Comparison of ENCODE assay signal across 12 cellular contexts in the genomic region with DNA sequence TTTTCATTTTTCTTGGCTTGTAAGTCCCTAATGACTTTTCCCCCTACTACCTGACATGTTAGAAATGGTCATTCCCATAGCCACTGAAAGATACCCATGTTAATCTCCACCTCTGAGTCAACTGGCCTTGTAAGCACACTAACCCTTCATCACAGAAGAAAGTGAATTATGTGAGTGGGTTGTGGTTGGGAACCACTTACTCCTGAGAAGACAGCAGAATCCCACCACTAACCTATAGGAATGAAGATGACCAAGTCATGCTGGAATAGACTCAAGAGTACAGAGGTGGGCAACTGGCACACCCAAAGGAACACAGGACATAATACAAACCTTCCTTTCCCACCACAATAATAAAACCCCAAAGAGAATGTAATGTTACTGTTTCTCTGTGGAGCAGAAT. TPM values are rescaled to one million over a fixed set of nuclear protein-coding genes. Genes with fewer than 3 reads are reported as not detected.
DNase-seq lines count a peak whose midpoint lies in the region; ATAC-seq and TF ChIP-seq lines count a peak whose summit lies in the region.
"Had no signal": no experiment of that assay in that cellular context is flagged by ENCODE, and none has a peak within 500 bp of the region (broad histone marks: within the 10 kb centered on the region; RNA-seq: fewer than 3 reads in every experiment).

No MANE protein-coding gene starts in this region.

- peak overlapping the region; percentile 15 to 79 (median 72) for H3K27ac ChIP-seq in gastroesophageal sphincter
- H3K27ac ChIP-seq: WERI-Rb-1 had no signal

- H3K4me3 Mint-ChIP-seq in WTC11, result no peak overlapping the region
- H3K4me3 Mint-ChIP-seq: B cell had no signal

- H3K36me3 ChIP-seq in gastroesophageal sphincter, result no peaks in the 10 kb centered on the region
- H3K36me3 ChIP-seq: WERI-Rb-1 had no signal

- peaks cover 67% of the 10 kb centered on the region for H3K4me1 Mint-ChIP-seq in WTC11

- H3K4me3 ChIP-seq in AG10803 (ENCODE audit: low read length) (no peak overlapping the region), gastroesophageal sphincter (no peak overlapping the region), skeletal muscle cell (ENCODE audit: low read depth, low read length) (no peak overlapping the region)
- H3K4me3 ChIP-seq: GM12878 had no signal

- H3K4me1 ChIP-seq in gastroesophageal sphincter, result peaks cover 0 to 46% (median 0%) of the 10 kb centered on the region in 3 donors

- H3K27me3 ChIP-seq in gastroesophageal sphincter, result no peaks in the 10 kb centered on the region

- H3K27ac Mint-ChIP-seq in WTC11, result peak overlapping the region; percentile 10; the same call in 1 of the 2 replicates
- H3K27ac Mint-ChIP-seq: B cell had no signal

- no peak for TF ChIP-seq EP300 in gastroesophageal sphincter (IDR thresholded peaks at IDR 0.05)

- DNase-seq in AG10803 (ENCODE audit: low read depth) (peak; percentile 61), WTC11 (ENCODE audit: low spot score) (no peak), skeletal muscle cell (ENCODE audit: low read depth) (peak; percentile 41), NOMO-1 treated with dmso at 0.1 percent for 144 hours (lab: John Stamatoyannopoulos, UW; ENCODE audit: unreplicated experiment) (no peak), T-helper 1 cell (no peak)
- DNase-seq in stimulated activated CD4-positive, alpha-beta T cell treated with anti-CD3 and anti-CD28 coated beads, Interleukin-4, amount 100 ng/mL, for 4 hours, result no peak
- DNase-seq: stimulated activated CD4-positive, alpha-beta T cell treated with anti-CD3 and anti-CD28 coated beads, Interleukin-12 subunit alpha, Interleukin-12 subunit beta, amount 100 ng/mL, for 4 hours; WERI-Rb-1 had no signal

- TF ChIP-seq CTCF in AG10803 (conservative IDR thresholded peaks at IDR 0.05; ENCODE audit: low read length) (no peak), WTC11 (IDR thresholded peaks at IDR 0.05) (no peak), gastroesophageal sphincter (IDR thresholded peaks at IDR 0.05) (no peak)

- POLR2A ChIA-PET in WTC11 (lab: Charles Lee), result interaction anchor here (0.5 to 1.6 kb wide), 2 partner anchors 17 to 51 kb away, joined by 3 read pairs; no protein-coding TSS in a partner anchor

- H3K27me3 Mint-ChIP-seq in WTC11 (ENCODE audit: low read depth), result no peaks in the 10 kb centered on the region

- TF ChIP-seq POLR2A in gastroesophageal sphincter (IDR thresholded peaks at IDR 0.05), result no peak

- ATAC-seq in WTC11, result no peak
- no peak for ATAC-seq in gastroesophageal sphincter
- no peak for ATAC-seq in HG03039 (IDR thresholded peaks at IDR 0.05; ENCODE audit: unreplicated experiment)
- ATAC-seq: GM12878 had no signal

- CTCF ChIA-PET in WTC11 (lab: Charles Lee), result no interaction called here

- H3K9me3 Mint-ChIP-seq in WTC11, result peaks cover 5% of the 10 kb centered on the region

- H3K9me3 ChIP-seq in gastroesophageal sphincter, result peaks cover 0 to 19% (median 0%) of the 10 kb centered on the region in 3 donors

- H3K36me3 Mint-ChIP-seq in WTC11, result no peaks in the 10 kb centered on the region

TF ChIP-seq in WTC11, 78 proteins besides CTCF, POLR2A, EP300 and RAD21:
- TF ChIP-seq MXD4 (CRISPR knock-in tag; IDR thresholded peaks at IDR 0.05; ENCODE audit: borderline replicate concordance), result no peak
- TF ChIP-seq TEAD1 (CRISPR knock-in tag; IDR thresholded peaks at IDR 0.05), result no peak
- TF ChIP-seq NFYB (CRISPR knock-in tag; conservative IDR thresholded peaks at IDR 0.05; ENCODE audit: low read depth), result no peak
- TF ChIP-seq ZSCAN18 (CRISPR knock-in tag; IDR thresholded peaks at IDR 0.05), result no peak
- TF ChIP-seq, protein P1, sequence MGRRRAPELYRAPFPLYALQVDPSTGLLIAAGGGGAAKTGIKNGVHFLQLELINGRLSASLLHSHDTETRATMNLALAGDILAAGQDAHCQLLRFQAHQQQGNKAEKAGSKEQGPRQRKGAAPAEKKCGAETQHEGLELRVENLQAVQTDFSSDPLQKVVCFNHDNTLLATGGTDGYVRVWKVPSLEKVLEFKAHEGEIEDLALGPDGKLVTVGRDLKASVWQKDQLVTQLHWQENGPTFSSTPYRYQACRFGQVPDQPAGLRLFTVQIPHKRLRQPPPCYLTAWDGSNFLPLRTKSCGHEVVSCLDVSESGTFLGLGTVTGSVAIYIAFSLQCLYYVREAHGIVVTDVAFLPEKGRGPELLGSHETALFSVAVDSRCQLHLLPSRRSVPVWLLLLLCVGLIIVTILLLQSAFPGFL (CRISPR knock-in tag; IDR thresholded peaks at IDR 0.05; ENCODE audit: borderline replicate concordance), result no peak
- no peak for TF ChIP-seq NFE2L1 (CRISPR knock-in tag; IDR thresholded peaks at IDR 0.05)
- TF ChIP-seq, protein P2, sequence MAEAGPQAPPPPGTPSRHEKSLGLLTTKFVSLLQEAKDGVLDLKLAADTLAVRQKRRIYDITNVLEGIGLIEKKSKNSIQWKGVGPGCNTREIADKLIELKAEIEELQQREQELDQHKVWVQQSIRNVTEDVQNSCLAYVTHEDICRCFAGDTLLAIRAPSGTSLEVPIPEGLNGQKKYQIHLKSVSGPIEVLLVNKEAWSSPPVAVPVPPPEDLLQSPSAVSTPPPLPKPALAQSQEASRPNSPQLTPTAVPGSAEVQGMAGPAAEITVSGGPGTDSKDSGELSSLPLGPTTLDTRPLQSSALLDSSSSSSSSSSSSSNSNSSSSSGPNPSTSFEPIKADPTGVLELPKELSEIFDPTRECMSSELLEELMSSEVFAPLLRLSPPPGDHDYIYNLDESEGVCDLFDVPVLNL (CRISPR knock-in tag; IDR thresholded peaks at IDR 0.05; ENCODE audit: borderline replicate concordance, low read depth), result no peak
- no peak for TF ChIP-seq GABPB1 (CRISPR knock-in tag; IDR thresholded peaks at IDR 0.05)
- no peak for TF ChIP-seq SP1 (CRISPR knock-in tag; conservative IDR thresholded peaks at IDR 0.05)
- TF ChIP-seq, protein P3, sequence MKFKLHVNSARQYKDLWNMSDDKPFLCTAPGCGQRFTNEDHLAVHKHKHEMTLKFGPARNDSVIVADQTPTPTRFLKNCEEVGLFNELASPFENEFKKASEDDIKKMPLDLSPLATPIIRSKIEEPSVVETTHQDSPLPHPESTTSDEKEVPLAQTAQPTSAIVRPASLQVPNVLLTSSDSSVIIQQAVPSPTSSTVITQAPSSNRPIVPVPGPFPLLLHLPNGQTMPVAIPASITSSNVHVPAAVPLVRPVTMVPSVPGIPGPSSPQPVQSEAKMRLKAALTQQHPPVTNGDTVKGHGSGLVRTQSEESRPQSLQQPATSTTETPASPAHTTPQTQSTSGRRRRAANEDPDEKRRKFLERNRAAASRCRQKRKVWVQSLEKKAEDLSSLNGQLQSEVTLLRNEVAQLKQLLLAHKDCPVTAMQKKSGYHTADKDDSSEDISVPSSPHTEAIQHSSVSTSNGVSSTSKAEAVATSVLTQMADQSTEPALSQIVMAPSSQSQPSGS (CRISPR knock-in tag; IDR thresholded peaks at IDR 0.05; ENCODE audit: borderline replicate concordance, low read depth), result no peak
- TF ChIP-seq HMGA2 (CRISPR knock-in tag; IDR thresholded peaks at IDR 0.05), result no peak
- TF ChIP-seq NFATC4 (CRISPR knock-in tag; IDR thresholded peaks at IDR 0.05), result no peak
- no peak for TF ChIP-seq USF2 (CRISPR knock-in tag; IDR thresholded peaks at IDR 0.05)
- TF ChIP-seq ZNF396 (CRISPR knock-in tag; IDR thresholded peaks at IDR 0.05; ENCODE audit: borderline replicate concordance), result no peak

RNA-seq across cellular contexts. Expression of gene RAMACL, which starts 30.1 kb away (rescaled TPM):
- total RNA-seq in WTC11 (2021), result 0.30 to 0.79 TPM (median 0.53 TPM) in 3 replicates
- 1 to 10 TPM in 3 of 4 donors, under 1 TPM in 1; 0.27 to 2.5 (median 1.7) TPM for total RNA-seq in gastroesophageal sphincter

Comparison
In these comparisons a context has a peak if more than half of its experiments do, and no peak if none do; other contexts are left out.
1. DNase-seq: peak in AG10803 (single experiment) and skeletal muscle cell (single experiment); none in WTC11 (single experiment), NOMO-1 treated with dmso at 0.1 percent for 144 hours (single experiment), stimulated activated CD4-positive, alpha-beta T cell treated with anti-CD3 and anti-CD28 coated beads, Interleukin-4, amount 100 ng/mL, for 4 hours (0 of 2) and T-helper 1 cell (0 of 5).